Comparison of ENCODE assay signal across 9 cellular contexts in genomic region chr11:13339196-13340153, GRCh38.
A peak's percentile ranks its signal among the peaks of the same experiment; 100 is the strongest.
DNase-seq lines count a peak whose midpoint lies in the region; ATAC-seq, FAIRE-seq and TF ChIP-seq lines count a peak whose summit lies in the region.
"Had no signal": no experiment of that assay in that cellular context is flagged by ENCODE, and none has a peak within 500 bp of the region (broad histone marks: within the 10 kb centered on the region; RNA-seq: fewer than 3 reads in every experiment).

No MANE protein-coding gene starts in this region.

- H3K27ac ChIP-seq in gastrocnemius medialis (peak overlapping the region; percentile 27 to 78 (median 53)), small intestine (ENCODE audit: low read depth in 1 of 2, low read length in 1 of 2) (no peak overlapping the region)

- WGBS in small intestine, 3 donors = 42 to 73% (median 58%) methylated on average over 11 of the region's 11 CpGs

- no peaks in the 10 kb centered on the region for H3K27me3 Mint-ChIP-seq in activated CD8-positive, alpha-beta memory T cell treated with anti-CD3 and anti-CD28 coated beads, Interleukin-2, amount 10 ng/mL, durations not matched to agents 7 days and 5 days

- DNase-seq in activated CD8-positive, alpha-beta memory T cell treated with anti-CD3 and anti-CD28 coated beads, Interleukin-2, amount 10 ng/mL, durations not matched to agents 7 days and 5 days = peak; percentile 71
- no peak for DNase-seq in activated CD8-positive, alpha-beta memory T cell treated with anti-CD3 and anti-CD28 coated beads, Interleukin-2, amount 50 U/mL, for 48 hours
- DNase-seq in T-helper 22 cell (ENCODE audit: low read depth) (peak; percentile 10), fibroblast of gingiva (ENCODE audit: low read depth) (peak; percentile 86), gastrocnemius medialis (no peak), NCI-H2171 treated with DMSO at 0.1 percent for 48 hours (lab: John Stamatoyannopoulos, UW) (no peak), retina (no peak), small intestine (no peak)

- intact Hi-C loops in gastrocnemius medialis (cut with DNase I; ENCODE audit: low total_unique reads) = loop anchor here (10.0 kb wide), 3 partner anchors 375 to 1015 kb away; partner anchors contain the start of gene TEAD1

- H3K4me3 Mint-ChIP-seq in activated CD8-positive, alpha-beta memory T cell treated with anti-CD3 and anti-CD28 coated beads, Interleukin-2, amount 10 ng/mL, durations not matched to agents 7 days and 5 days = peak overlapping the region; percentile 74

- CTCF ChIA-PET in activated CD8-positive, alpha-beta memory T cell treated with anti-CD3 and anti-CD28 coated beads, Interleukin-2, amount 10 ng/mL, durations not matched to agents 7 days and 5 days (lab: Charles Lee) = interaction anchor here (0.8 to 6.9 kb wide), 7 partner anchors 17 to 129 kb away, joined by 3 to 63 read pairs (median 4); no protein-coding TSS in a partner anchor

- H3K36me3 Mint-ChIP-seq in activated CD8-positive, alpha-beta memory T cell treated with anti-CD3 and anti-CD28 coated beads, Interleukin-2, amount 10 ng/mL, durations not matched to agents 7 days and 5 days = peaks cover 9% of the 10 kb centered on the region

- peaks cover 67% of the 10 kb centered on the region for H3K4me1 Mint-ChIP-seq in activated CD8-positive, alpha-beta memory T cell treated with anti-CD3 and anti-CD28 coated beads, Interleukin-2, amount 10 ng/mL, durations not matched to agents 7 days and 5 days

- no peak for TF ChIP-seq POLR2A in gastrocnemius medialis (IDR thresholded peaks at IDR 0.05)

- H3K9me3 Mint-ChIP-seq in activated CD8-positive, alpha-beta memory T cell treated with anti-CD3 and anti-CD28 coated beads, Interleukin-2, amount 10 ng/mL, durations not matched to agents 7 days and 5 days (ENCODE audit: low read depth) = no peaks in the 10 kb centered on the region

- no peak for TF ChIP-seq CTCF in gastrocnemius medialis (IDR thresholded peaks at IDR 0.05 in 4 of 5, conservative IDR thresholded peaks at IDR 0.05 in 1 of 5)

- H3K36me3 ChIP-seq in gastrocnemius medialis (no peaks in the 10 kb centered on the region), small intestine (ENCODE audit: control insufficient read depth in 2 of 2, insufficient read depth in 2 of 2, low read length in 2 of 2) (no peaks in the 10 kb centered on the region)

- no peak overlapping the region for H3K4me3 ChIP-seq in gastrocnemius medialis
- no peak overlapping the region for H3K4me3 ChIP-seq in small intestine (ENCODE audit: low read depth in 1 of 2, low read length in 2 of 2)

- H3K27me3 ChIP-seq in gastrocnemius medialis = no peaks in the 10 kb centered on the region
- H3K27me3 ChIP-seq in small intestine (ENCODE audit: control insufficient read depth in 2 of 2, insufficient read depth in 2 of 2, low read length in 2 of 2) = no peaks in the 10 kb centered on the region

- ATAC-seq in activated CD8-positive, alpha-beta memory T cell treated with anti-CD3 and anti-CD28 coated beads, Interleukin-2, amount 10 ng/mL, durations not matched to agents 7 days and 5 days = peak; percentile 66
- no peak for ATAC-seq in gastrocnemius medialis

- in situ Hi-C loops in gastrocnemius medialis (cut with MboI; ENCODE audit: low sequenced_read_pairs in 4 of 4) = loop anchor here (5.0 to 25.0 kb wide), 5 partner anchors 55 to 377 kb away; partner anchors contain the start of gene BMAL1 (in 1 of the 4)

- peak overlapping the region; percentile 95 for H3K27ac Mint-ChIP-seq in activated CD8-positive, alpha-beta memory T cell treated with anti-CD3 and anti-CD28 coated beads, Interleukin-2, amount 10 ng/mL, durations not matched to agents 7 days and 5 days

- FAIRE-seq in small intestine (lab: Jason Lieb, UNC) = no peak
- FAIRE-seq: G401.6 had no signal

- H3K4me1 ChIP-seq in gastrocnemius medialis = peaks cover 56 to 59% of the 10 kb centered on the region in 2 donors
- H3K4me1 ChIP-seq in small intestine (ENCODE audit: control insufficient read depth in 2 of 2, insufficient read depth in 1 of 2, low read depth in 1 of 2, low read length in 1 of 2) = peaks cover 3 to 9% of the 10 kb centered on the region in 2 donors

- H3K9me3 ChIP-seq in gastrocnemius medialis (no peaks in the 10 kb centered on the region), small intestine (ENCODE audit: control insufficient read depth, low read depth) (no peaks in the 10 kb centered on the region)

Comparison
In these comparisons a context has a peak if more than half of its experiments do, and no peak if none do; other contexts are left out.
1. DNase-seq: peak in activated CD8-positive, alpha-beta memory T cell treated with anti-CD3 and anti-CD28 coated beads, Interleukin-2, amount 10 ng/mL, durations not matched to agents 7 days and 5 days (single experiment), T-helper 22 cell (single experiment) and fibroblast of gingiva (single experiment); none in activated CD8-positive, alpha-beta memory T cell treated with anti-CD3 and anti-CD28 coated beads, Interleukin-2, amount 50 U/mL, for 48 hours (single experiment), gastrocnemius medialis (0 of 2), NCI-H2171 treated with DMSO at 0.1 percent for 48 hours (single experiment), retina (single experiment) and small intestine (single experiment).
2. H3K27ac ChIP-seq: peak in gastrocnemius medialis (4 of 4); none in small intestine (0 of 2).